Comparison of ENCODE assay signal across 8 cellular contexts in genomic region chr17:11997972-11998233, GRCh38. TPM values are rescaled to one million over a fixed set of nuclear protein-coding genes. Genes with fewer than 3 reads are reported as not detected.
A peak's percentile ranks its signal among the peaks of the same experiment; 100 is the strongest.
DNase-seq lines count a peak whose midpoint lies in the region; ATAC-seq and TF ChIP-seq lines count a peak whose summit lies in the region.

No MANE protein-coding gene starts in this region.

- peak overlapping the region; percentile 94 for H3K4me2 ChIP-seq in fibroblast of lung (ENCODE audit: extremely low read depth, insufficient read depth, low read length)

- H3K4me3 ChIP-seq in GM12875 (ENCODE audit: low read depth, low read length) = peak overlapping the region; percentile 67
- H3K4me3 ChIP-seq in SJCRH30 = peak overlapping the region; percentile 76
- H3K4me3 ChIP-seq in fibroblast of lung (replicated peaks in 1 of 4; ENCODE audit: control extremely low read depth in 1 of 4, insufficient read depth in 1 of 4, low read depth in 3 of 4, low read length in 4 of 4) = peak overlapping the region; percentile 35 to 96 (median 70)

- no peaks in the 10 kb centered on the region for H4K20me1 ChIP-seq in fibroblast of lung (ENCODE audit: control insufficient read depth, extremely low read depth, insufficient read depth, low read length)

- intact Hi-C loops in sciatic nerve (cut with DNase I) = no loop called here

- H3K9me3 ChIP-seq in SJCRH30 (replicated peaks) (no peaks in the 10 kb centered on the region), fibroblast of lung (ENCODE audit: control insufficient read depth, insufficient read depth, low read depth, low read length) (no peaks in the 10 kb centered on the region)

- H3K79me2 ChIP-seq in fibroblast of lung (ENCODE audit: control insufficient read depth, insufficient read depth, low read length) = no peaks in the 10 kb centered on the region

- no peak for DNase-seq in SJCRH30
- no peak for DNase-seq in fibroblast of lung (ENCODE audit: low read depth in 2 of 2)
- no peak for DNase-seq in sciatic nerve (ENCODE audit: low spot score)
- no peak for DNase-seq in erythroblast (lab: John Stamatoyannopoulos, UW)
- DNase-seq in ecto neural progenitor cell (ENCODE audit: low spot score) = no peak
- DNase-seq in Ammon's horn (ENCODE audit: low spot score) = no peak

- H3K9ac ChIP-seq in fibroblast of lung (ENCODE audit: insufficient read depth, low read length) = peak overlapping the region; percentile 18

- peak; percentile 2 for ATAC-seq in sciatic nerve
- ATAC-seq in HG03196 (IDR thresholded peaks at IDR 0.05; ENCODE audit: unreplicated experiment) = no peak

- TF ChIP-seq POLR2A in erythroblast (IDR thresholded peaks at IDR 0.05; ENCODE audit: low read length) = no peak

- H3K27ac ChIP-seq in SJCRH30 = peak overlapping the region; percentile 25; the same call in 1 of the 2 replicates
- peak overlapping the region; percentile 69 for H3K27ac ChIP-seq in fibroblast of lung (ENCODE audit: insufficient read depth, low read length)

- TF ChIP-seq CTCF in GM12875 (IDR thresholded peaks at IDR 0.05; ENCODE audit: borderline replicate concordance, insufficient read depth, low read depth, low read length) = no peak
- no peak for TF ChIP-seq CTCF in fibroblast of lung (conservative IDR thresholded peaks at IDR 0.05 in 1 of 2, IDR thresholded peaks at IDR 0.05 in 1 of 2; ENCODE audit: low read depth in 1 of 2, low read length in 2 of 2)

- no peaks in the 10 kb centered on the region; the same call in 1 of the 2 replicates for H3K4me1 ChIP-seq in SJCRH30
- H3K4me1 ChIP-seq in fibroblast of lung (ENCODE audit: control insufficient read depth, extremely low read depth, insufficient read depth, low read length) = peaks cover 2% of the 10 kb centered on the region

- H3K27me3 ChIP-seq in SJCRH30 (no peaks in the 10 kb centered on the region), fibroblast of lung (ENCODE audit: control insufficient read depth, insufficient read depth, low read length) (no peaks in the 10 kb centered on the region)

- H3K36me3 ChIP-seq in SJCRH30 (no peaks in the 10 kb centered on the region), fibroblast of lung (ENCODE audit: control insufficient read depth, insufficient read depth, low read length) (no peaks in the 10 kb centered on the region)

- peak overlapping the region; percentile 98 for H2AFZ ChIP-seq in fibroblast of lung (ENCODE audit: low read length)

RNA-seq across cellular contexts. Expression of gene ZNF18, which starts 0.6 kb away (rescaled TPM):
- 3.7 TPM in 2 replicates for total RNA-seq in SJCRH30 (2014; rRNA removed; shearing (Covaris generic))
- total RNA-seq in fibroblast of lung = 12.8 and 16.8 TPM in 2 replicates
- 5.7 and 7.7 TPM in 2 replicates for polyA plus RNA-seq in fibroblast of lung
- polyA plus RNA-seq in fibroblast of lung (2012) = 5.4 and 6.2 TPM in 2 replicates
- 2.7 TPM in 2 replicates for polyA minus RNA-seq in fibroblast of lung (ENCODE audit: low replicate concordance)
- total RNA-seq in sciatic nerve = 8.2 TPM

RNA-seq across cellular contexts. Expression of gene MAP2K4, which starts 22.8 kb away (rescaled TPM):
- 27.3 and 28.1 TPM in 2 replicates for total RNA-seq in SJCRH30 (2014; rRNA removed; shearing (Covaris generic))
- total RNA-seq in fibroblast of lung (23.6 and 25.4 TPM in 2 replicates), sciatic nerve (48.0 TPM)
- 23.5 and 23.9 TPM in 2 replicates for polyA plus RNA-seq in fibroblast of lung
- 13.9 and 15.1 TPM in 2 replicates for polyA plus RNA-seq in fibroblast of lung (2012)
- polyA minus RNA-seq in fibroblast of lung (ENCODE audit: low replicate concordance) = 6.0 and 10.1 TPM in 2 replicates
